Comparison of ENCODE assay signal across 8 cellular contexts in genomic region chr10:18659784-18660561, GRCh38. TPM values are rescaled to one million over a fixed set of nuclear protein-coding genes. Genes with fewer than 3 reads are reported as not detected.
DNase-seq lines count a peak whose midpoint lies in the region; ATAC-seq and TF ChIP-seq lines count a peak whose summit lies in the region.

No MANE protein-coding gene starts in this region.

- no peaks in the 10 kb centered on the region for H3K36me3 ChIP-seq in HCT116 (ENCODE audit: control insufficient read depth in 1 of 2, insufficient read depth in 2 of 2, low read length in 2 of 2)
- H3K36me3 ChIP-seq in left ventricle myocardium inferior: no peaks in the 10 kb centered on the region
- no peaks in the 10 kb centered on the region for H3K36me3 ChIP-seq in prostate gland

- H3K9me3 ChIP-seq in HCT116 (ENCODE audit: control insufficient read depth in 1 of 2, insufficient read depth in 1 of 2, low read depth in 1 of 2, low read length in 2 of 2) (no peaks in the 10 kb centered on the region), left ventricle myocardium inferior (replicated peaks) (no peaks in the 10 kb centered on the region), prostate gland (no peaks in the 10 kb centered on the region)

- TF ChIP-seq POLR2A in HCT116 (IDR thresholded peaks at IDR 0.05; ENCODE audit: borderline replicate concordance, extremely low read depth, insufficient read depth, insufficient read length): no peak
- TF ChIP-seq POLR2A in prostate gland (IDR thresholded peaks at IDR 0.05): no peak

- peak overlapping the region; percentile 97 for H3K27ac ChIP-seq in HCT116 (ENCODE audit: low read depth, low read length)
- peak overlapping the region; percentile 97 for H3K27ac ChIP-seq in left ventricle myocardium inferior (replicated peaks)
- peak overlapping the region; percentile 98 for H3K27ac ChIP-seq in prostate gland

- peak overlapping the region; percentile 72 for H3K4me2 ChIP-seq in HCT116 (ENCODE audit: low read length)

- no peak for TF ChIP-seq RAD21 in HCT116 (IDR thresholded peaks at IDR 0.05; ENCODE audit: low read depth)

- H3K79me2 ChIP-seq in HCT116 (ENCODE audit: insufficient read depth, low read length): peaks cover 62% of the 10 kb centered on the region

- no peaks in the 10 kb centered on the region for H4K20me1 ChIP-seq in HCT116 (ENCODE audit: insufficient read depth)

- peak overlapping the region; percentile 97 for H3K9ac ChIP-seq in HCT116 (ENCODE audit: low read length)

- ATAC-seq in activated T-cell treated with anti-CD3 and anti-CD28 coated beads, Interleukin-2, amount 50 U/mL, for 72 hours (replicated peaks in 1 of 2): peak; percentile 12
- peak; percentile 59 for ATAC-seq in HCT116
- ATAC-seq in activated CD8-positive, alpha-beta T cell treated with anti-CD3 and anti-CD28 coated beads, Interleukin-2, amount 10 ng/mL, durations not matched to agents 7 days and 5 days: peak; percentile 24

- H3K27ac Mint-ChIP-seq in activated T-cell treated with anti-CD3 and anti-CD28 coated beads, Interleukin-2, amount 50 U/mL, for 72 hours: peak overlapping the region; percentile 96
- peak overlapping the region; percentile 100 for H3K27ac Mint-ChIP-seq in activated CD8-positive, alpha-beta T cell treated with anti-CD3 and anti-CD28 coated beads, Interleukin-2, amount 10 ng/mL, durations not matched to agents 7 days and 5 days

- H3K4me1 ChIP-seq in HCT116 (ENCODE audit: control insufficient read depth in 1 of 2, insufficient read depth in 2 of 2, low read length in 2 of 2) (peaks cover 13 to 17% of the 10 kb centered on the region in 2 experiments), left ventricle myocardium inferior (peaks cover 59% of the 10 kb centered on the region), prostate gland (replicated peaks) (no peaks in the 10 kb centered on the region)

- no peaks in the 10 kb centered on the region for H3K9me2 ChIP-seq in HCT116 (ENCODE audit: insufficient read depth)

- peak in 1 of 2 donors; percentile 14 for DNase-seq in activated T-cell treated with anti-CD3 and anti-CD28 coated beads, Interleukin-2, amount 50 U/mL, for 72 hours
- no peak for DNase-seq in activated T-cell treated with anti-CD3 and anti-CD28 coated beads, Interleukin-2, amount 50 U/mL, for 48 hours
- DNase-seq in HCT116 (ENCODE audit: low read depth, low spot score) (no peak), M059J (ENCODE audit: low read depth) (peak; percentile 49), left ventricle myocardium inferior (no peak), prostate gland (ENCODE audit: low spot score) (peak; percentile 51), retina (no peak)
- DNase-seq in activated CD8-positive, alpha-beta T cell treated with anti-CD3 and anti-CD28 coated beads, Interleukin-2, amount 10 ng/mL, durations not matched to agents 7 days and 5 days: peak; percentile 39

- TSS peak; percentile 63 for BruUV-seq in HCT116 (replicated peaks; lab: Mats Ljungman, UMichigan)

- H3K4me3 Mint-ChIP-seq in activated T-cell treated with anti-CD3 and anti-CD28 coated beads, Interleukin-2, amount 50 U/mL, for 72 hours: peak overlapping the region; percentile 98 to 99
- H3K4me3 Mint-ChIP-seq in activated CD8-positive, alpha-beta T cell treated with anti-CD3 and anti-CD28 coated beads, Interleukin-2, amount 10 ng/mL, durations not matched to agents 7 days and 5 days: peak overlapping the region; percentile 99

- intact Hi-C loops in HCT116 (cut with micrococcal nuclease) (no loop called here), left ventricle myocardium inferior (cut with micrococcal nuclease) (no loop called here), prostate gland (cut with DNase I) (no loop called here)

- TF ChIP-seq CTCF in HCT116 (IDR thresholded peaks at IDR 0.05 in 2 of 3, conservative IDR thresholded peaks at IDR 0.05 in 1 of 3; ENCODE audit: borderline replicate concordance in 1 of 3, insufficient read depth in 1 of 3, low read depth in 2 of 3, low read length in 2 of 3) (no peak), left ventricle myocardium inferior (IDR thresholded peaks at IDR 0.05; ENCODE audit: borderline replicate concordance) (no peak), prostate gland (IDR thresholded peaks at IDR 0.05) (no peak)

- peak overlapping the region; percentile 96 to 98 for H3K4me3 ChIP-seq in HCT116 (replicated peaks in 1 of 2; ENCODE audit: low read depth in 1 of 2, low read length in 2 of 2)
- H3K4me3 ChIP-seq in left ventricle myocardium inferior: peak overlapping the region; percentile 92
- H3K4me3 ChIP-seq in prostate gland: peak overlapping the region; percentile 95 to 99

- RAD21 ChIA-PET in HCT116 (lab: Charles Lee; ENCODE audit: low non-redundant PET in 1 of 2, low total read pairs in 2 of 2, uncharacterized antibody in 2 of 2, unreplicated experiment in 2 of 2): no interaction called here

- H3K27me3 ChIP-seq in HCT116 (ENCODE audit: insufficient read depth, low read length) (no peaks in the 10 kb centered on the region), left ventricle myocardium inferior (ENCODE audit: low read depth) (no peaks in the 10 kb centered on the region), prostate gland (replicated peaks; ENCODE audit: insufficient read depth) (no peaks in the 10 kb centered on the region)

- H3K4me1 Mint-ChIP-seq in activated T-cell treated with anti-CD3 and anti-CD28 coated beads, Interleukin-2, amount 50 U/mL, for 72 hours (ENCODE audit: low read depth): peaks cover 51% of the 10 kb centered on the region
- H3K4me1 Mint-ChIP-seq in activated CD8-positive, alpha-beta T cell treated with anti-CD3 and anti-CD28 coated beads, Interleukin-2, amount 10 ng/mL, durations not matched to agents 7 days and 5 days (ENCODE audit: low read depth): peaks cover 36% of the 10 kb centered on the region

- POLR2A ChIA-PET in HCT116 (lab: Charles Lee): interaction anchor here (1.0 to 1.4 kb wide), 2 partner anchors 10 to 19 kb away, joined by 3 read pairs; no protein-coding TSS in a partner anchor
- POLR2A ChIA-PET in activated CD8-positive, alpha-beta T cell treated with anti-CD3 and anti-CD28 coated beads, Interleukin-2, amount 10 ng/mL, durations not matched to agents 7 days and 5 days (lab: Charles Lee): interaction anchor here (0.8 to 4.3 kb wide), 5 partner anchors 10 to 23 kb away, joined by 3 to 56 read pairs (median 3); partner anchors contain the start of gene NSUN6

- no peaks in the 10 kb centered on the region for H3K27me3 Mint-ChIP-seq in activated T-cell treated with anti-CD3 and anti-CD28 coated beads, Interleukin-2, amount 50 U/mL, for 72 hours (ENCODE audit: low read depth)
- no peaks in the 10 kb centered on the region for H3K27me3 Mint-ChIP-seq in activated CD8-positive, alpha-beta T cell treated with anti-CD3 and anti-CD28 coated beads, Interleukin-2, amount 10 ng/mL, durations not matched to agents 7 days and 5 days (ENCODE audit: low read depth)

- no peaks in the 10 kb centered on the region for H3K9me3 Mint-ChIP-seq in activated T-cell treated with anti-CD3 and anti-CD28 coated beads, Interleukin-2, amount 50 U/mL, for 72 hours
- no peaks in the 10 kb centered on the region for H3K9me3 Mint-ChIP-seq in activated CD8-positive, alpha-beta T cell treated with anti-CD3 and anti-CD28 coated beads, Interleukin-2, amount 10 ng/mL, durations not matched to agents 7 days and 5 days (ENCODE audit: insufficient read depth)

- peaks cover 9 to 14% of the 10 kb centered on the region in 2 donors for H3K36me3 Mint-ChIP-seq in activated T-cell treated with anti-CD3 and anti-CD28 coated beads, Interleukin-2, amount 50 U/mL, for 72 hours (ENCODE audit: insufficient read depth in 2 of 2)
- peaks cover 20% of the 10 kb centered on the region for H3K36me3 Mint-ChIP-seq in activated CD8-positive, alpha-beta T cell treated with anti-CD3 and anti-CD28 coated beads, Interleukin-2, amount 10 ng/mL, durations not matched to agents 7 days and 5 days (ENCODE audit: low read depth)

- H2AFZ ChIP-seq in HCT116 (ENCODE audit: low read depth, low read length, poor library complexity, severe bottlenecking): no peak overlapping the region

- CTCF ChIA-PET in HCT116 (lab: Charles Lee): no interaction called here
- CTCF ChIA-PET in activated CD8-positive, alpha-beta T cell treated with anti-CD3 and anti-CD28 coated beads, Interleukin-2, amount 10 ng/mL, durations not matched to agents 7 days and 5 days (lab: Charles Lee): no interaction called here

- 1% methylated on average over 25 of the region's 25 CpGs for WGBS in prostate gland

TF ChIP-seq in HCT116, 20 proteins besides CTCF, POLR2A, EP300 and RAD21 (continues in another document):
- TF ChIP-seq JUND (IDR thresholded peaks at IDR 0.05) (0 out of 2 replicates have a peak, but pooled peaks have one; percentile 9), CEBPB (IDR thresholded peaks at IDR 0.05; ENCODE audit: low read depth) (peak; percentile 46), EGR1 (IDR thresholded peaks at IDR 0.05; ENCODE audit: low read depth) (no peak), SRF (IDR thresholded peaks at IDR 0.05; ENCODE audit: low read depth) (no peak), FOSL1 (IDR thresholded peaks at IDR 0.05; ENCODE audit: low read depth) (no peak), EZH2 (IDR thresholded peaks at IDR 0.05) (no peak), ZFX (IDR thresholded peaks at IDR 0.05) (peak; percentile 46; the same call in 1 of the 2 replicates), CBX3 (IDR thresholded peaks at IDR 0.05; ENCODE audit: low read depth) (no peak), ELF1 (IDR thresholded peaks at IDR 0.05; ENCODE audit: borderline replicate concordance, low read depth) (no peak), ATF3 (IDR thresholded peaks at IDR 0.05) (no peak), SIN3A (IDR thresholded peaks at IDR 0.05; ENCODE audit: low read depth) (no peak)

RNA-seq across cellular contexts. Expression of gene ARL5B, which starts 0.7 kb away (rescaled TPM):
- total RNA-seq in activated T-cell treated with anti-CD3 and anti-CD28 coated beads, Interleukin-2, amount 50 U/mL, for 72 hours: 10 to 100 TPM; 17.5 to 18.5 TPM
- total RNA-seq in HCT116 (2021; ENCODE audit: unreplicated experiment) (21.1 TPM), left ventricle myocardium inferior (5.6 TPM), prostate gland (10 to 100 TPM; 10.7 to 14.5 TPM)
- polyA plus RNA-seq in HCT116 (2012): 4.8 and 5.2 TPM in 2 replicates
- 7.4 and 8.7 TPM in 2 replicates for total RNA-seq in M059J (2014; rRNA removed; shearing (Covaris generic))
- total RNA-seq in activated CD8-positive, alpha-beta T cell treated with anti-CD3 and anti-CD28 coated beads, Interleukin-2, amount 10 ng/mL, durations not matched to agents 7 days and 5 days: 1 to 10 TPM; 9.1 TPM

RNA-seq across cellular contexts. Expression of gene NSUN6, which starts 8.6 kb away (rescaled TPM):
- total RNA-seq in activated T-cell treated with anti-CD3 and anti-CD28 coated beads, Interleukin-2, amount 50 U/mL, for 72 hours: 10 to 100 TPM; 22.4 to 23.8 TPM
- total RNA-seq in HCT116 (2021; ENCODE audit: unreplicated experiment) (12.5 TPM), left ventricle myocardium inferior (7.9 TPM), prostate gland (10 to 100 TPM; 11.7 to 17.1 TPM)
- polyA plus RNA-seq in HCT116 (2012): 3.7 and 6.3 TPM in 2 replicates
- 4.5 and 5.7 TPM in 2 replicates for total RNA-seq in M059J (2014; rRNA removed; shearing (Covaris generic))
- 10 to 100 TPM; 21.2 to 24.6 TPM for total RNA-seq in activated CD8-positive, alpha-beta T cell treated with anti-CD3 and anti-CD28 coated beads, Interleukin-2, amount 10 ng/mL, durations not matched to agents 7 days and 5 days

Comparison
In these comparisons a context has a peak if more than half of its experiments do, and no peak if none do; other contexts are left out.
1. DNase-seq: peak in M059J (single experiment), activated CD8-positive, alpha-beta T cell treated with anti-CD3 and anti-CD28 coated beads, Interleukin-2, amount 10 ng/mL, durations not matched to agents 7 days and 5 days (single experiment) and prostate gland (single experiment); none in activated T-cell treated with anti-CD3 and anti-CD28 coated beads, Interleukin-2, amount 50 U/mL, for 48 hours (0 of 2), HCT116 (single experiment), left ventricle myocardium inferior (single experiment) and retina (single experiment).
2. Peak in every context shown above with its lines, with median percentiles within 50 percentile points of each other: ATAC-seq, H3K27ac ChIP-seq and H3K4me3 ChIP-seq.